34 cellular contexts compared by ENCODE assay signal in the genomic region with DNA sequence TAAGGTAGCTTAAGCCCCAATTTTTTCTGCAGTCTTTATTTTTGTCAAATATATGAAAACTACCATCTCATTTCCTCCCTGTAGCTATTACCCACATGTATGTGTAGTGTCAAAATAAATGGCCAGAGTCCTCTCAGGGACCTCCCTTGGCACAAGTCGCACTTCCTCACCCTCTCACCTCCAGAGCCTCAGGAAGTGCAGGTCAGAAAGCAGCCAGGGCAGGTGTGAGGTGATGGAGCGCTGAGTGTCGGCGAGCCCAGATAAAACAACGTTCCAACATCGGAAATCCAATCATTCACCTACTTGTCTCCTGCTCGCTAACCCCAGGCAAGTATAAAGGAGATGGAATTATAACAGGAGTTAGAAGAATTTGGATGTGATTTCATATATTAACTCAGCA.
"Had no signal": no experiment of that assay in that cellular context is flagged by ENCODE, and none has a peak within 500 bp of the region (broad histone marks: within the 10 kb centered on the region; RNA-seq: fewer than 3 reads in every experiment).

No MANE protein-coding gene starts in this region.

- H3K27me3 ChIP-seq: MG63 had no signal

- H3K27ac ChIP-seq: KMS-11 had no signal

- DNase-seq: Karpas-422, Kasumi-1, KBM-7, KG1, MG63, MM.1S, MV-4-11, NCI-H1048, NCI-H1092, NCI-H1092 treated with DMSO at 0.1 percent for 48 hours, NCI-H1105, NCI-H1105 treated with DMSO at 0.1 percent for 48 hours, NCI-H1417, NCI-H1417 treated with DMSO at 0.1 percent for 48 hours, NCI-H1436, NCI-H1436 treated with DMSO at 0.1 percent for 48 hours, NCI-H146, NCI-H1694, NCI-H1694 treated with DMSO at 0.1 percent for 48 hours, NCI-H187, NCI-H187 treated with DMSO at 0.1 percent for 48 hours, NCI-H1930, NCI-H2029, NCI-H2029 treated with DMSO at 0.1 percent for 48 hours, NCI-H2081, NCI-H2107, NCI-H2171, NCI-H2171 treated with DMSO at 0.1 percent for 48 hours, NCI-H2227 treated with DMSO at 0.1 percent for 48 hours, NCI-H226, NCI-H345, NCI-H446, NCI-H446 treated with DMSO at 0.1 percent for 48 hours had no signal

- H3K4me3 ChIP-seq: MG63 had no signal

- H3K9me3 ChIP-seq: MG63 had no signal
